20 cellular contexts compared by ENCODE assay signal in genomic region chr9:6239694-6240093, GRCh38. TPM values are rescaled to one million over a fixed set of nuclear protein-coding genes. Genes with fewer than 3 reads are reported as not detected.
"Had no signal": no experiment of that assay in that cellular context is flagged by ENCODE, and none has a peak within 500 bp of the region (broad histone marks: within the 10 kb centered on the region; RNA-seq: fewer than 3 reads in every experiment).

No MANE protein-coding gene starts in this region.

- FAIRE-seq: kidney had no signal

- H3K36me3 Mint-ChIP-seq: memory B cell; naive thymus-derived CD8-positive, alpha-beta T cell had no signal

- ATAC-seq: left lung; naive thymus-derived CD8-positive, alpha-beta T cell had no signal

- H3K4me1 ChIP-seq: ascending aorta, left lung, parathyroid adenoma, tibial nerve had no signal

- H3K9me3 Mint-ChIP-seq: activated naive CD4-positive, alpha-beta T cell treated with anti-CD3 and anti-CD28 coated beads for 36 hours had no signal

- H3K27ac Mint-ChIP-seq: activated naive CD4-positive, alpha-beta T cell treated with anti-CD3 and anti-CD28 coated beads for 36 hours; memory B cell; naive thymus-derived CD8-positive, alpha-beta T cell had no signal

- H3K27ac ChIP-seq: ascending aorta, left lung, parathyroid adenoma, tibial nerve had no signal

- H3K4me3 ChIP-seq: ascending aorta, coronary artery, left lung, skin epidermis, tibial nerve had no signal

- H3K27me3 ChIP-seq: ascending aorta, left lung, tibial nerve had no signal

- H3K9me3 ChIP-seq: ascending aorta, left lung, tibial nerve had no signal

- DNase-seq: activated CD4-positive, CD25-positive, alpha-beta regulatory T cell treated with anti-CD3 and anti-CD28 coated beads, Interleukin-2, amount 50 U/mL, for 72 hours; activated naive CD4-positive, alpha-beta T cell treated with anti-CD3 and anti-CD28 coated beads for 36 hours; activated T-cell treated with anti-CD3 and anti-CD28 coated beads for 4 hours; caudate nucleus; hippocampal formation; kidney; left lung; naive thymus-derived CD8-positive, alpha-beta T cell; stimulated activated CD4-positive, alpha-beta T cell treated with anti-CD3 and anti-CD28 coated beads, Interleukin-4, amount 100 ng/mL, for 4 hours; stimulated activated CD8-positive, alpha-beta memory T cell treated with anti-CD3 and anti-CD28 coated beads, Interleukin-4, amount 100 ng/mL, for 48 hours; stimulated activated naive CD4-positive, alpha-beta T cell treated with Interleukin-2 at 50 U/mL for 16 hours; substantia nigra; T-helper 9 cell had no signal

RNA-seq across cellular contexts. Expression of gene IL33, which starts 24.1 kb away (rescaled TPM):
- total RNA-seq: activated CD8-positive, alpha-beta memory T cell treated with anti-CD3 and anti-CD28 coated beads for 36 hours; activated naive CD4-positive, alpha-beta T cell treated with anti-CD3 and anti-CD28 coated beads for 36 hours; naive thymus-derived CD8-positive, alpha-beta T cell had no signal
- polyA plus RNA-seq: naive thymus-derived CD8-positive, alpha-beta T cell had no signal
